In genomic region chr18:78108587-78108986, GRCh38 we compare ENCODE assay signal across 5 cellular contexts.
"Had no signal": no experiment of that assay in that cellular context is flagged by ENCODE, and none has a peak within 500 bp of the region (broad histone marks: within the 10 kb centered on the region; RNA-seq: fewer than 3 reads in every experiment).

No MANE protein-coding gene starts in this region.

- H3K27ac ChIP-seq: HL-60 had no signal

- H3K4me3 ChIP-seq: K562 had no signal

- H3K4me1 Mint-ChIP-seq: IgD-negative memory B cell had no signal

- H3K36me3 Mint-ChIP-seq: IgD-negative memory B cell had no signal

- H3K4me3 Mint-ChIP-seq: IgD-negative memory B cell had no signal

- ATAC-seq: HepG2, K562 had no signal

- DNase-seq: IMR-90 had no signal
